1 cellular context compared by ENCODE assay signal in the genomic region with DNA sequence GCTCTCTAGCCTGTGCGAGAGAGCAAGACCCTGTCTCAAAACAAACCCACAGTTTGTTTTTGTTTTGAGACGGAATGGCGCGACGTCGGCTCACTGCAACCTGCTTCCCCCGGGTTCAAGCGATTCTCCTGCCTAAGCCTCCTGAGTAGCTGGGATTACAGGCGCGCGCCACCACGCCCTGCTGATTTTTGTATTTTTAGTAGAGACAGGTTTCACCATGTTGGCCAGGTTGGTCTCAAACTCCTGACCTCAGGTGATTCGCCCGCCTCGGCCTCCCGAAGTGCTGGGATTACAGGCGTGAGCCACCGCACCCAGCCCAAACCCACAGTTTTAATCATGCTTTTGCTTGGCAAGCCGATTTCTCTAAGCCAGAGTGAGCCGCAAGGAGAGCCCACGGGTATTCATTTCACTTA.
TF ChIP-seq lines count a peak whose summit lies in the region.

No MANE protein-coding gene starts in this region.

TF ChIP-seq in GM12878, 131 proteins besides CTCF, POLR2A, EP300 and RAD21:
- TF ChIP-seq, protein P1, sequence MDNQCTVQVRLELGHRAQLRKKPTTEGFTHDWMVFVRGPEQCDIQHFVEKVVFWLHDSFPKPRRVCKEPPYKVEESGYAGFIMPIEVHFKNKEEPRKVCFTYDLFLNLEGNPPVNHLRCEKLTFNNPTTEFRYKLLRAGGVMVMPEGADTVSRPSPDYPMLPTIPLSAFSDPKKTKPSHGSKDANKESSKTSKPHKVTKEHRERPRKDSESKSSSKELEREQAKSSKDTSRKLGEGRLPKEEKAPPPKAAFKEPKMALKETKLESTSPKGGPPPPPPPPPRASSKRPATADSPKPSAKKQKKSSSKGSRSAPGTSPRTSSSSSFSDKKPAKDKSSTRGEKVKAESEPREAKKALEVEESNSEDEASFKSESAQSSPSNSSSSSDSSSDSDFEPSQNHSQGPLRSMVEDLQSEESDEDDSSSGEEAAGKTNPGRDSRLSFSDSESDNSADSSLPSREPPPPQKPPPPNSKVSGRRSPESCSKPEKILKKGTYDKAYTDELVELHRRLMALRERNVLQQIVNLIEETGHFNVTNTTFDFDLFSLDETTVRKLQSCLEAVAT (IDR thresholded peaks at IDR 0.05), result peak; percentile 99
- TF ChIP-seq, protein P2, sequence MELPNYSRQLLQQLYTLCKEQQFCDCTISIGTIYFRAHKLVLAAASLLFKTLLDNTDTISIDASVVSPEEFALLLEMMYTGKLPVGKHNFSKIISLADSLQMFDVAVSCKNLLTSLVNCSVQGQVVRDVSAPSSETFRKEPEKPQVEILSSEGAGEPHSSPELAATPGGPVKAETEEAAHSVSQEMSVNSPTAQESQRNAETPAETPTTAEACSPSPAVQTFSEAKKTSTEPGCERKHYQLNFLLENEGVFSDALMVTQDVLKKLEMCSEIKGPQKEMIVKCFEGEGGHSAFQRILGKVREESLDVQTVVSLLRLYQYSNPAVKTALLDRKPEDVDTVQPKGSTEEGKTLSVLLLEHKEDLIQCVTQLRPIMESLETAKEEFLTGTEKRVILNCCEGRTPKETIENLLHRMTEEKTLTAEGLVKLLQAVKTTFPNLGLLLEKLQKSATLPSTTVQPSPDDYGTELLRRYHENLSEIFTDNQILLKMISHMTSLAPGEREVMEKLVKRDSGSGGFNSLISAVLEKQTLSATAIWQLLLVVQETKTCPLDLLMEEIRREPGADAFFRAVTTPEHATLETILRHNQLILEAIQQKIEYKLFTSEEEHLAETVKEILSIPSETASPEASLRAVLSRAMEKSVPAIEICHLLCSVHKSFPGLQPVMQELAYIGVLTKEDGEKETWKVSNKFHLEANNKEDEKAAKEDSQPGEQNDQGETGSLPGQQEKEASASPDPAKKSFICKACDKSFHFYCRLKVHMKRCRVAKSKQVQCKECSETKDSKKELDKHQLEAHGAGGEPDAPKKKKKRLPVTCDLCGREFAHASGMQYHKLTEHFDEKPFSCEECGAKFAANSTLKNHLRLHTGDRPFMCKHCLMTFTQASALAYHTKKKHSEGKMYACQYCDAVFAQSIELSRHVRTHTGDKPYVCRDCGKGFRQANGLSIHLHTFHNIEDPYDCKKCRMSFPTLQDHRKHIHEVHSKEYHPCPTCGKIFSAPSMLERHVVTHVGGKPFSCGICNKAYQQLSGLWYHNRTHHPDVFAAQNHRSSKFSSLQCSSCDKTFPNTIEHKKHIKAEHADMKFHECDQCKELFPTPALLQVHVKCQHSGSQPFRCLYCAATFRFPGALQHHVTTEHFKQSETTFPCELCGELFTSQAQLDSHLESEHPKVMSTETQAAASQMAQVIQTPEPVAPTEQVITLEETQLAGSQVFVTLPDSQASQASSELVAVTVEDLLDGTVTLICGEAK (IDR thresholded peaks at IDR 0.05; ENCODE audit: borderline replicate concordance), result peak; percentile 36; the same call in 1 of the 2 replicates
- TF ChIP-seq, protein P3, sequence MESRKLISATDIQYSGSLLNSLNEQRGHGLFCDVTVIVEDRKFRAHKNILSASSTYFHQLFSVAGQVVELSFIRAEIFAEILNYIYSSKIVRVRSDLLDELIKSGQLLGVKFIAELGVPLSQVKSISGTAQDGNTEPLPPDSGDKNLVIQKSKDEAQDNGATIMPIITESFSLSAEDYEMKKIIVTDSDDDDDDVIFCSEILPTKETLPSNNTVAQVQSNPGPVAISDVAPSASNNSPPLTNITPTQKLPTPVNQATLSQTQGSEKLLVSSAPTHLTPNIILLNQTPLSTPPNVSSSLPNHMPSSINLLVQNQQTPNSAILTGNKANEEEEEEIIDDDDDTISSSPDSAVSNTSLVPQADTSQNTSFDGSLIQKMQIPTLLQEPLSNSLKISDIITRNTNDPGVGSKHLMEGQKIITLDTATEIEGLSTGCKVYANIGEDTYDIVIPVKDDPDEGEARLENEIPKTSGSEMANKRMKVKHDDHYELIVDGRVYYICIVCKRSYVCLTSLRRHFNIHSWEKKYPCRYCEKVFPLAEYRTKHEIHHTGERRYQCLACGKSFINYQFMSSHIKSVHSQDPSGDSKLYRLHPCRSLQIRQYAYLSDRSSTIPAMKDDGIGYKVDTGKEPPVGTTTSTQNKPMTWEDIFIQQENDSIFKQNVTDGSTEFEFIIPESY (IDR thresholded peaks at IDR 0.05), result peak; percentile 66; the same call in 1 of the 2 replicates
